In genomic region chr12:124609041-124609984, GRCh38 we compare ENCODE assay signal across 8 cellular contexts. TPM values are rescaled to one million over a fixed set of nuclear protein-coding genes. Genes with fewer than 3 reads are reported as not detected.
DNase-seq lines count a peak whose midpoint lies in the region; ATAC-seq and TF ChIP-seq lines count a peak whose summit lies in the region.

No MANE protein-coding gene starts in this region.

- peaks cover 3% of the 10 kb centered on the region for H3K27me3 Mint-ChIP-seq in chondrocyte (ENCODE audit: low read depth)

- intact Hi-C loops in left ventricle myocardium inferior (cut with micrococcal nuclease): no loop called here

- peak overlapping the region; percentile 50 for H3K4me2 ChIP-seq in OCI-LY1 (ENCODE audit: low read length)

- peak; percentile 80 for DNase-seq in CD1c-positive myeloid dendritic cell (ENCODE audit: extremely low spot score)
- peak in 52 of 76 experiments; percentile 3 to 63 (median 28) for DNase-seq in HUDEP-2 (lab: John Stamatoyannopoulos, UW; ENCODE audit: unreplicated experiment in 76 of 76)
- DNase-seq in activated T-helper 1 cell treated with anti-CD3 and anti-CD28 coated beads, Interleukin-2, amount 50 U/mL, for 16 hours (ENCODE audit: low read depth in 1 of 2, low spot score in 1 of 2): peak; percentile 64 to 82
- peak; percentile 81 for DNase-seq in left ventricle myocardium inferior
- peak; percentile 23 to 56 (median 38) for DNase-seq in stimulated activated CD4-positive, alpha-beta T cell treated with anti-CD3 and anti-CD28 coated beads, Interleukin-1b, Interleukin-23, amount 100 ng/mL, for 24 hours (ENCODE audit: low read depth in 4 of 4, low spot score in 1 of 4)
- DNase-seq in chondrocyte (ENCODE audit: low spot score): no peak

- H3K27me3 ChIP-seq in OCI-LY1 (ENCODE audit: insufficient read depth, low read length) (peaks cover 24% of the 10 kb centered on the region; the same call in 1 of the 2 replicates), left ventricle myocardium inferior (ENCODE audit: low read depth) (no peaks in the 10 kb centered on the region)

- H3K36me3 ChIP-seq in OCI-LY1 (ENCODE audit: insufficient read depth, low read length) (no peaks in the 10 kb centered on the region), left ventricle myocardium inferior (no peaks in the 10 kb centered on the region)

- H3K4me1 ChIP-seq in OCI-LY1 (ENCODE audit: insufficient read depth, low read length, severe bottlenecking) (peaks cover 17% of the 10 kb centered on the region), left ventricle myocardium inferior (peaks cover 17% of the 10 kb centered on the region)

- H3K9ac ChIP-seq in OCI-LY1 (ENCODE audit: low read length): no peak overlapping the region

- H3K9me3 Mint-ChIP-seq in chondrocyte (ENCODE audit: low read depth): peaks cover 4% of the 10 kb centered on the region

- H4K20me1 ChIP-seq in OCI-LY1 (ENCODE audit: insufficient read depth, low read length): no peaks in the 10 kb centered on the region

- H3K4me3 Mint-ChIP-seq in chondrocyte (ENCODE audit: unreplicated experiment): no peak overlapping the region

- no peak overlapping the region for H3K27ac Mint-ChIP-seq in chondrocyte (ENCODE audit: unreplicated experiment)

- no peak for TF ChIP-seq CTCF in OCI-LY1 (IDR thresholded peaks at IDR 0.05; ENCODE audit: low read length)
- no peak for TF ChIP-seq CTCF in left ventricle myocardium inferior (IDR thresholded peaks at IDR 0.05; ENCODE audit: borderline replicate concordance)
- TF ChIP-seq CTCF in chondrocyte (IDR thresholded peaks at IDR 0.05): no peak

- H3K36me3 Mint-ChIP-seq in chondrocyte (ENCODE audit: low read depth): no peaks in the 10 kb centered on the region

- peak; percentile 81 for ATAC-seq in GM19463 (IDR thresholded peaks at IDR 0.05; ENCODE audit: unreplicated experiment)

- peaks cover 17% of the 10 kb centered on the region for H3K4me1 Mint-ChIP-seq in chondrocyte (ENCODE audit: low read depth)

- no peak overlapping the region for H2AFZ ChIP-seq in OCI-LY1 (ENCODE audit: low read length)

- H3K4me3 ChIP-seq in OCI-LY1 (ENCODE audit: low read depth, low read length, poor library complexity, severe bottlenecking) (peak overlapping the region; percentile 34), left ventricle myocardium inferior (no peak overlapping the region)

- no peaks in the 10 kb centered on the region for H3K79me2 ChIP-seq in OCI-LY1 (ENCODE audit: insufficient read depth, low read length)

- H3K9me2 ChIP-seq in OCI-LY1 (ENCODE audit: low read depth, low read length): no peaks in the 10 kb centered on the region

- H3K9me3 ChIP-seq in OCI-LY1 (ENCODE audit: low read length) (no peaks in the 10 kb centered on the region), left ventricle myocardium inferior (replicated peaks) (peaks cover 7% of the 10 kb centered on the region)

- H3F3A ChIP-seq in OCI-LY1 (ENCODE audit: insufficient read depth, low read length): no peaks in the 10 kb centered on the region

- peak overlapping the region; percentile 38 for H3K27ac ChIP-seq in OCI-LY1 (ENCODE audit: low read depth, low read length, poor library complexity, severe bottlenecking)
- peak overlapping the region; percentile 32 for H3K27ac ChIP-seq in left ventricle myocardium inferior (replicated peaks)

RNA-seq across cellular contexts. Expression of gene NCOR2, which starts 41.9 kb away (rescaled TPM):
- total RNA-seq in left ventricle myocardium inferior (152 TPM), chondrocyte (327 to 390 TPM (median 348 TPM) in 3 replicates)
